ENCODE assay signal across 8 cellular contexts in genomic region chr11:119106564-119107537, GRCh38. TPM values are rescaled to one million over a fixed set of nuclear protein-coding genes. Genes with fewer than 3 reads are reported as not detected.
DNase-seq lines count a peak whose midpoint lies in the region; ATAC-seq and TF ChIP-seq lines count a peak whose summit lies in the region.

Gene C2CD2L (plus strand): TSS chr11:119107344. CDS start chr11:119107742, 398 bp downstream.

- peak within 1 kb of the TSS; percentile 91 for H3K4me3 ChIP-seq in CD8-positive, alpha-beta T cell (ENCODE audit: low read depth, low read length)
- peak within 1 kb of the TSS; percentile 67 for H3K4me3 ChIP-seq in mesendoderm (ENCODE audit: low read length)

- H3K27me3 ChIP-seq in CD8-positive, alpha-beta T cell (ENCODE audit: insufficient read depth, low read length), result no peaks in the 10 kb centered on the region
- H3K27me3 ChIP-seq in mesendoderm (ENCODE audit: insufficient read depth, low read length, poor library complexity), result no peaks in the 10 kb centered on the region

- no peak within 1 kb of the TSS for H2BK5ac ChIP-seq in mesendoderm (ENCODE audit: low read length)

- H3K23ac ChIP-seq in mesendoderm (ENCODE audit: low read length), result no peak within 1 kb of the TSS

- no peak within 1 kb of the TSS for H2BK120ac ChIP-seq in mesendoderm (ENCODE audit: low read depth, low read length)

- peaks cover 29% of the 10 kb centered on the region for H3K36me3 Mint-ChIP-seq in CD8-positive, alpha-beta T cell
- H3K36me3 Mint-ChIP-seq in effector memory CD8-positive, alpha-beta T cell (ENCODE audit: insufficient read depth), result peaks cover 9% of the 10 kb centered on the region

- peak within 1 kb of the TSS; percentile 40 for H3K4ac ChIP-seq in mesendoderm (ENCODE audit: low read depth, low read length)

- H4K8ac ChIP-seq in mesendoderm (ENCODE audit: low read depth, low read length), result no peak within 1 kb of the TSS

- POLR2A ChIA-PET in CD8-positive, alpha-beta T cell (lab: Charles Lee), result interaction anchor here (0.7 to 5.0 kb wide), 17 partner anchors 8 to 99 kb away, joined by 3 to 44 read pairs (median 5); partner anchors contain the start of genes CBL, HINFP, NLRX1 and RPS25
- POLR2A ChIA-PET in activated CD8-positive, alpha-beta memory T cell treated with anti-CD3 and anti-CD28 coated beads for 36 hours (lab: Charles Lee), result interaction anchor here (0.5 to 3.2 kb wide), 7 partner anchors 12 to 315 kb away, joined by 3 to 23 read pairs (median 4); partner anchors contain the start of gene HINFP

- no peaks in the 10 kb centered on the region for H3K79me2 ChIP-seq in mesendoderm (ENCODE audit: control insufficient read depth, insufficient read depth, low read length)

- no CpG with 5 or more reads among the region's 49 CpGs for WGBS in mesendoderm (ENCODE audit: extremely low coverage, insufficient coverage, low lambda C conversion rate)

- peak within 1 kb of the TSS; percentile 88 for H3K27ac Mint-ChIP-seq in CD8-positive, alpha-beta T cell
- peak within 1 kb of the TSS; percentile 62 to 87 for H3K27ac Mint-ChIP-seq in effector memory CD8-positive, alpha-beta T cell

- peak; percentile 69 to 91 (median 85) for DNase-seq in CD8-positive, alpha-beta T cell
- DNase-seq in HT1080 (ENCODE audit: low read depth) (peak; percentile 91), NOMO-1 treated with DMSO at 0.1 percent for 48 hours (lab: John Stamatoyannopoulos, UW; ENCODE audit: unreplicated experiment) (peak; percentile 88), mesendoderm (peak; percentile 92)
- DNase-seq in effector memory CD8-positive, alpha-beta T cell, result peak; percentile 75 to 79 (median 78)
- peak; percentile 72 for DNase-seq in stimulated activated CD8-positive, alpha-beta memory T cell treated with anti-CD3 and anti-CD28 coated beads, Interleukin-12 subunit alpha, Interleukin-12 subunit beta, amount 100 ng/mL, for 24 hours (ENCODE audit: extremely low read depth)

- H2AK5ac ChIP-seq in mesendoderm (ENCODE audit: low read length), result no peak within 1 kb of the TSS

- intact Hi-C loops in CD8-positive, alpha-beta T cell (cut with DNase I, micrococcal nuclease), result loop anchor here (1.0 to 2.0 kb wide), 4 partner anchors 12 to 76 kb away; partner anchors contain the start of genes HINFP (in 2 of the 2) and SLC37A4 (in 1 of the 2)

- H3K56ac ChIP-seq in mesendoderm (ENCODE audit: low read length), result peak within 1 kb of the TSS; percentile 91

- peak within 1 kb of the TSS; percentile 82 for H3K4me2 ChIP-seq in mesendoderm (ENCODE audit: low read length)

- no peaks in the 10 kb centered on the region for H3K27me3 Mint-ChIP-seq in CD8-positive, alpha-beta T cell (ENCODE audit: low read depth)
- no peaks in the 10 kb centered on the region for H3K27me3 Mint-ChIP-seq in effector memory CD8-positive, alpha-beta T cell

- H4K5ac ChIP-seq in mesendoderm (ENCODE audit: low read length), result no peak within 1 kb of the TSS

- TF ChIP-seq CTCF in CD8-positive, alpha-beta T cell (IDR thresholded peaks at IDR 0.05), result no peak

- peaks cover 15% of the 10 kb centered on the region for H3K36me3 ChIP-seq in CD8-positive, alpha-beta T cell (ENCODE audit: insufficient read depth, low read length)
- no peaks in the 10 kb centered on the region for H3K36me3 ChIP-seq in mesendoderm (ENCODE audit: control insufficient read depth, insufficient read depth, low read length)

- H3K9me3 Mint-ChIP-seq in CD8-positive, alpha-beta T cell, result no peaks in the 10 kb centered on the region
- H3K9me3 Mint-ChIP-seq in effector memory CD8-positive, alpha-beta T cell, result no peaks in the 10 kb centered on the region

- H3K18ac ChIP-seq in mesendoderm (ENCODE audit: low read length), result no peak within 1 kb of the TSS

- CTCF ChIA-PET in CD8-positive, alpha-beta T cell (lab: Charles Lee), result interaction anchor here (0.7 to 3.3 kb wide), 5 partner anchors 13 to 90 kb away, joined by 3 to 15 read pairs (median 3); partner anchors contain the start of gene VPS11
- CTCF ChIA-PET in activated CD8-positive, alpha-beta memory T cell treated with anti-CD3 and anti-CD28 coated beads for 36 hours (lab: Charles Lee), result interaction anchor here (0.9 to 2.4 kb wide), 9 partner anchors 8 to 90 kb away, joined by 3 to 12 read pairs (median 4); partner anchors contain the start of gene HINFP

- peak within 1 kb of the TSS; percentile 72 for H3K27ac ChIP-seq in CD8-positive, alpha-beta T cell (ENCODE audit: low read depth, low read length)
- no peak within 1 kb of the TSS for H3K27ac ChIP-seq in mesendoderm (ENCODE audit: low read depth, low read length)

- peak within 1 kb of the TSS; percentile 83 for H3K4me3 Mint-ChIP-seq in CD8-positive, alpha-beta T cell
- H3K4me3 Mint-ChIP-seq in effector memory CD8-positive, alpha-beta T cell, result peak within 1 kb of the TSS; percentile 91 to 95

- H3K9ac ChIP-seq in mesendoderm (ENCODE audit: low read length), result peak within 1 kb of the TSS; percentile 73

- no peak within 1 kb of the TSS for H2BK15ac ChIP-seq in mesendoderm (replicated peaks; ENCODE audit: low read depth)

- H3K4me1 ChIP-seq in CD8-positive, alpha-beta T cell (ENCODE audit: insufficient read depth, low read length), result peaks cover 43% of the 10 kb centered on the region
- H3K4me1 ChIP-seq in mesendoderm (ENCODE audit: control insufficient read depth, low read depth, low read length), result peaks cover 13% of the 10 kb centered on the region

- peak; percentile 89 for ATAC-seq in CD8-positive, alpha-beta T cell
- peak; percentile 69 for ATAC-seq in GM19467 (IDR thresholded peaks at IDR 0.05; ENCODE audit: unreplicated experiment)
- peak; percentile 88 for ATAC-seq in effector memory CD8-positive, alpha-beta T cell (replicated peaks)

- H3K4me1 Mint-ChIP-seq in CD8-positive, alpha-beta T cell (ENCODE audit: low read depth), result peaks cover 58% of the 10 kb centered on the region
- H3K4me1 Mint-ChIP-seq in effector memory CD8-positive, alpha-beta T cell (ENCODE audit: low read depth in 2 of 2), result peaks cover 31 to 41% of the 10 kb centered on the region in 2 donors

- no peaks in the 10 kb centered on the region for H3K9me3 ChIP-seq in CD8-positive, alpha-beta T cell (ENCODE audit: low read length)

- H3K79me1 ChIP-seq in mesendoderm (ENCODE audit: low read length), result no peaks in the 10 kb centered on the region

RNA-seq across cellular contexts. Expression of gene C2CD2L, which starts in this region (rescaled TPM):
- 10 to 100 TPM; 13.4 to 15.0 TPM for total RNA-seq in CD8-positive, alpha-beta T cell
- total RNA-seq in HT1080 (2014; rRNA removed; shearing (Covaris generic)), result 17.2 and 17.8 TPM in 2 replicates
- 15.2 and 17.2 TPM in 2 replicates for polyA plus RNA-seq in HT1080 (2015; cell fraction: cytosol; rRNA removed)
- polyA plus RNA-seq in HT1080 (2015; cell fraction: nucleus; rRNA removed), result 27.0 and 30.1 TPM in 2 replicates
- total RNA-seq in activated CD8-positive, alpha-beta memory T cell treated with anti-CD3 and anti-CD28 coated beads for 36 hours, result 10 to 100 TPM; 26.0 to 26.6 TPM
- 2.1 TPM for polyA plus RNA-seq in mesendoderm (2013, experiment 1 of 2)
- 2.0 TPM for polyA plus RNA-seq in mesendoderm (2013, experiment 2 of 2)
